In the genomic region with DNA sequence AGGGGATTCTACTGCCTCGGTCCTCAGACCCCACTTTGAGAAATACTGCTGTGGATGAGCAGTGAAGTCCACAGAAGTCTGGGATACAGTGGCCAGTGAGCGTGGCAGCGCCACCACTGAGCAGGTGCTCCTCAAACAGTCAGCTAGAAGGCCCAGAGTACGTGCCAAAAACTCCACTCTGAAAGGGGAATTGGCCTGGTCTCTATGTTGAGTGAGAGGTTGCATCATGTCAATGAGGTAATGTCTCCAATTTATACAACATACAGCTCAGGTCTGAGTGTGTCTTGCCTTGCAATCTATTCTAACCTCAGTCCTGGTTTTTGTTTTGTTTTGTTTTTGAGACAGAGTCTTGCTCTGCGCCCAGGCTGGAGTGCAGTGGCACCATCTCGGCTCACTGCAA, we compare ENCODE assay signal across 14 cellular contexts. TPM values are rescaled to one million over a fixed set of nuclear protein-coding genes. Genes with fewer than 3 reads are reported as not detected.
DNase-seq lines count a peak whose midpoint lies in the region; ATAC-seq and TF ChIP-seq lines count a peak whose summit lies in the region.
"Had no signal": no experiment of that assay in that cellular context is flagged by ENCODE, and none has a peak within 500 bp of the region (broad histone marks: within the 10 kb centered on the region; RNA-seq: fewer than 3 reads in every experiment).

No MANE protein-coding gene starts in this region.

- H3K27ac Mint-ChIP-seq in chondrocyte (ENCODE audit: unreplicated experiment), result no peak overlapping the region
- H3K27ac Mint-ChIP-seq: activated T-helper 2 cell treated with anti-CD3 and anti-CD28 coated beads, Interferon-gamma antibody, Interleukin-2, Interleukin-4, amounts not matched to agents 10 μg/mL and 5 μg/mL and 100 μg/mL, durations not matched to agents 14 hours and 24 hours and 36 hours had no signal

- no peak overlapping the region for H3K4me3 ChIP-seq in right atrium auricular region
- no peak overlapping the region for H3K4me3 ChIP-seq in right cardiac atrium (ENCODE audit: low read length)
- H3K4me3 ChIP-seq in vagina, result no peak overlapping the region
- H3K4me3 ChIP-seq: Peyer's patch, spleen had no signal

- H3K27ac ChIP-seq in right atrium auricular region, result no peak overlapping the region
- no peak overlapping the region for H3K27ac ChIP-seq in right cardiac atrium (ENCODE audit: low read length)
- no peak overlapping the region for H3K27ac ChIP-seq in vagina
- H3K27ac ChIP-seq: Peyer's patch had no signal

- no peaks in the 10 kb centered on the region for H3K4me1 Mint-ChIP-seq in chondrocyte (ENCODE audit: low read depth)

- intact Hi-C loops in Right ventricle myocardium inferior (cut with DNase I), result no loop called here
- intact Hi-C loops in right cardiac atrium (cut with DNase I), result no loop called here
- intact Hi-C loops in vagina (cut with DNase I), result no loop called here

- no peak for TF ChIP-seq POLR2A in vagina (IDR thresholded peaks at IDR 0.05)

- H3K9me3 ChIP-seq in right atrium auricular region (no peaks in the 10 kb centered on the region), right cardiac atrium (ENCODE audit: control insufficient read depth, low read length) (peaks cover 2% of the 10 kb centered on the region), vagina (no peaks in the 10 kb centered on the region)
- H3K9me3 ChIP-seq: Peyer's patch, spleen had no signal

- 87% methylated on average over 6 of the region's 6 CpGs for WGBS in right cardiac atrium

- no peaks in the 10 kb centered on the region for H3K27me3 ChIP-seq in right atrium auricular region
- H3K27me3 ChIP-seq in right cardiac atrium (ENCODE audit: control insufficient read depth, insufficient read depth), result no peaks in the 10 kb centered on the region
- no peaks in the 10 kb centered on the region for H3K27me3 ChIP-seq in vagina
- H3K27me3 ChIP-seq: Peyer's patch had no signal

- ATAC-seq in Right ventricle myocardium inferior (peak; percentile 71), right cardiac atrium (peak; percentile 34 to 40), GM21367 (IDR thresholded peaks at IDR 0.05; ENCODE audit: unreplicated experiment) (no peak)

- peaks cover 2% of the 10 kb centered on the region for H3K36me3 Mint-ChIP-seq in chondrocyte (ENCODE audit: low read depth)

- no peak overlapping the region for H3K4me3 Mint-ChIP-seq in chondrocyte (ENCODE audit: unreplicated experiment)

- DNase-seq in Right ventricle myocardium inferior (ENCODE audit: missing footprints), result peak; percentile 72
- no peak for DNase-seq in right atrium auricular region (ENCODE audit: low spot score)
- DNase-seq in SIG-M5 treated with dmso at 0.1 percent for 504 hours (lab: John Stamatoyannopoulos, UW; ENCODE audit: unreplicated experiment), result peak; percentile 89
- no peak for DNase-seq in right cardiac atrium
- DNase-seq in vagina (ENCODE audit: extremely low spot score in 2 of 2), result peak; percentile 12 to 42
- no peak for DNase-seq in NCI-H510A treated with DMSO at 0.1 percent for 48 hours (lab: John Stamatoyannopoulos, UW)
- DNase-seq in chondrocyte (ENCODE audit: low spot score), result no peak
- DNase-seq: activated CD4-positive, alpha-beta T cell treated with anti-CD3 and anti-CD28 coated beads, Interleukin-2, amount 50 U/mL, for 4 hours; effector memory CD4-positive, alpha-beta T cell; GF-D8; Peyer's patch; spleen had no signal

- peaks cover 20% of the 10 kb centered on the region for H3K27me3 Mint-ChIP-seq in chondrocyte (ENCODE audit: low read depth)

- H3K36me3 ChIP-seq in right atrium auricular region (no peaks in the 10 kb centered on the region), vagina (no peaks in the 10 kb centered on the region)
- H3K36me3 ChIP-seq: Peyer's patch had no signal

- TF ChIP-seq CTCF in right atrium auricular region (IDR thresholded peaks at IDR 0.05) (no peak), vagina (IDR thresholded peaks at IDR 0.05) (no peak), chondrocyte (IDR thresholded peaks at IDR 0.05) (no peak)

- no peaks in the 10 kb centered on the region for H3K9me3 Mint-ChIP-seq in chondrocyte (ENCODE audit: low read depth)
- H3K9me3 Mint-ChIP-seq: activated T-helper 2 cell treated with anti-CD3 and anti-CD28 coated beads, Interferon-gamma antibody, Interleukin-2, Interleukin-4, amounts not matched to agents 10 μg/mL and 5 μg/mL and 100 μg/mL, durations not matched to agents 14 hours and 24 hours and 36 hours had no signal

- H3K4me1 ChIP-seq in right atrium auricular region (no peaks in the 10 kb centered on the region), right cardiac atrium (ENCODE audit: control insufficient read depth, insufficient read depth, low read length) (no peaks in the 10 kb centered on the region), vagina (no peaks in the 10 kb centered on the region)
- H3K4me1 ChIP-seq: Peyer's patch, spleen had no signal

RNA-seq across cellular contexts. Expression of a gene that starts 53.3 kb away (rescaled TPM):
- total RNA-seq in Right ventricle myocardium inferior, result 4.7 TPM
- 10 to 100 TPM; 22.8 to 28.7 TPM for total RNA-seq in right atrium auricular region
- 10 to 100 TPM in 1 of 4 donors, 1 to 10 TPM in 3; 6.1 to 35.1 (median 7.3) TPM for total RNA-seq in right cardiac atrium
- 1.7 TPM for polyA plus RNA-seq in right cardiac atrium
- total RNA-seq in vagina, result 18.4 TPM
- 20.9 to 23.1 TPM (median 22.9 TPM) in 3 replicates for total RNA-seq in chondrocyte

Comparison
In these comparisons a context has a peak if more than half of its experiments do, and no peak if none do; other contexts are left out.
1. DNase-seq: peak in Right ventricle myocardium inferior (single experiment), SIG-M5 treated with dmso at 0.1 percent for 504 hours (single experiment) and vagina (2 of 2); none in right atrium auricular region (single experiment), right cardiac atrium (0 of 3), NCI-H510A treated with DMSO at 0.1 percent for 48 hours (single experiment) and chondrocyte (single experiment).